ENCODE assay signal across 19 cellular contexts in genomic region chr21:28642891-28643290, GRCh38.
"Had no signal": no experiment of that assay in that cellular context is flagged by ENCODE, and none has a peak within 500 bp of the region (broad histone marks: within the 10 kb centered on the region; RNA-seq: fewer than 3 reads in every experiment).

No MANE protein-coding gene starts in this region.

- H3K36me3 ChIP-seq: heart right ventricle, neutrophil, thoracic aorta, transverse colon had no signal

- H3K27me3 Mint-ChIP-seq: naive thymus-derived CD8-positive, alpha-beta T cell; stimulated activated memory B cell treated with anti-CD40 and anti-IgM and Interleukin-4, amounts not matched to agents 10 μg/mL and 1 μg/mL and 100 μg/mL, for 72 hours; stimulated activated naive CD8-positive, alpha-beta T cell treated with anti-CD3 and anti-CD28 coated beads, Interleukin-15, amount 100 ng/mL, for 72 hours had no signal

- FAIRE-seq: endometrium, frontal cortex, kidney had no signal

- H3K4me1 Mint-ChIP-seq: stimulated activated memory B cell treated with anti-CD40 and anti-IgM and Interleukin-4, amounts not matched to agents 10 μg/mL and 1 μg/mL and 100 μg/mL, for 72 hours; stimulated activated naive CD8-positive, alpha-beta T cell treated with anti-CD3 and anti-CD28 coated beads, Interleukin-15, amount 100 ng/mL, for 72 hours had no signal

- H3K9me3 ChIP-seq: mucosa of descending colon, neutrophil, thoracic aorta, transverse colon had no signal

- H3K27me3 ChIP-seq: heart right ventricle, neutrophil, transverse colon had no signal

- H3K27ac ChIP-seq: heart right ventricle, neutrophil, thoracic aorta, transverse colon had no signal

- H3K4me3 Mint-ChIP-seq: naive thymus-derived CD8-positive, alpha-beta T cell; stimulated activated memory B cell treated with anti-CD40 and anti-IgM and Interleukin-4, amounts not matched to agents 10 μg/mL and 1 μg/mL and 100 μg/mL, for 72 hours; stimulated activated naive CD8-positive, alpha-beta T cell treated with anti-CD3 and anti-CD28 coated beads, Interleukin-15, amount 100 ng/mL, for 72 hours had no signal

- H3K27ac Mint-ChIP-seq: naive thymus-derived CD8-positive, alpha-beta T cell; stimulated activated memory B cell treated with anti-CD40 and anti-IgM and Interleukin-4, amounts not matched to agents 10 μg/mL and 1 μg/mL and 100 μg/mL, for 72 hours; stimulated activated naive CD8-positive, alpha-beta T cell treated with anti-CD3 and anti-CD28 coated beads, Interleukin-15, amount 100 ng/mL, for 72 hours had no signal

- ATAC-seq: esophagus mucosa; left colon; mucosa of descending colon; naive thymus-derived CD8-positive, alpha-beta T cell; stimulated activated memory B cell treated with anti-CD40 and anti-IgM and Interleukin-4, amounts not matched to agents 10 μg/mL and 1 μg/mL and 100 μg/mL, for 72 hours; stimulated activated naive CD8-positive, alpha-beta T cell treated with anti-CD3 and anti-CD28 coated beads, Interleukin-15, amount 100 ng/mL, for 72 hours had no signal

- DNase-seq: effector memory CD4-positive, alpha-beta T cell; heart right ventricle; hypothalamus; kidney; left colon; mammary epithelial cell; mucosa of descending colon; naive thymus-derived CD8-positive, alpha-beta T cell; posterior cingulate gyrus; stimulated activated CD4-positive, alpha-beta T cell treated with anti-CD3 and anti-CD28 coated beads, Interleukin-4, amount 100 ng/mL, for 1 hour; stimulated activated CD8-positive, alpha-beta memory T cell treated with anti-CD3 and anti-CD28 coated beads, Interleukin-4, amount 100 ng/mL, for 48 hours; stimulated activated naive CD8-positive, alpha-beta T cell treated with anti-CD3 and anti-CD28 coated beads, Interleukin-15, amount 100 ng/mL, for 72 hours; transverse colon had no signal

- H3K4me1 ChIP-seq: transverse colon had no signal

- H3K4me3 ChIP-seq: heart right ventricle, mucosa of descending colon, thoracic aorta, transverse colon had no signal

- H3K36me3 Mint-ChIP-seq: stimulated activated memory B cell treated with anti-CD40 and anti-IgM and Interleukin-4, amounts not matched to agents 10 μg/mL and 1 μg/mL and 100 μg/mL, for 72 hours had no signal
